In the genomic region with DNA sequence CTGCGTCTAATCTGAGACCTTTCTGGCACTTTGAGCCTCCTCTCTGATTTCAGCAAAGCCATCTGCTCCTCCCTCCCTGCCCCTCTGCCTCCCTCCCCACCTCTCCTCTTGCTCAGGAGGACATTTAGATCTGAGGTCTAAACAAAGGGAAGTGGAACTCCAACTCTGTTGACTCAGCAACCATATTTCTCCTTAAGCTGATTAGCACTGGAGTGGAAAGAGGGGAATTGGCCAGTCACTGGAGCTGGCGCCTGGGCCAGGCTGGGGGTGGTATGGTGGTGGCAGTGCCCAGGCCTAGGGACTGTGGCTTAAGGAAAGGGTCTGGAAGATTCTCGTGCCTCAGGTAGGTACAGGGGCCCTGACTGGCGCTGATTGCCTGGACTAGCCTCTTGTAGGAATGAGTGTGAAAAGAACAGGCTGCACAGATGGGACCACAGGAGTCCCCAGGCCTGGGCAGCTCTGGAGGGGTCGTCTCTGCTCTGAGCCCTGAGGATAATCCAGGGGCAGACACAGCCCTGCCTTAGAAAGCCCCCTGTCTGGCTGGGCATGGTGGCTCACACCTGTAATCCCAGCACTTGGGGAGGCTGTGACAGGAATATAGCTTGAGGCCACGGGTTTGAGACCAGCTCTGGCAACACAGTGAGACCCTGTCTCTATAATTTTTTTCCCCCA, we compare ENCODE assay signal across 8 cellular contexts. TPM values are rescaled to one million over a fixed set of nuclear protein-coding genes. Genes with fewer than 3 reads are reported as not detected.
DNase-seq lines count a peak whose midpoint lies in the region; ATAC-seq and TF ChIP-seq lines count a peak whose summit lies in the region.

No MANE protein-coding gene starts in this region.

- no peaks in the 10 kb centered on the region for H3K9me3 Mint-ChIP-seq in activated CD8-positive, alpha-beta T cell treated with anti-CD3 and anti-CD28 coated beads, Interleukin-2, amount 10 ng/mL, durations not matched to agents 7 days and 5 days (ENCODE audit: insufficient read depth)
- H3K9me3 Mint-ChIP-seq in naive thymus-derived CD4-positive, alpha-beta T cell: peaks cover 0 to 3% (median 0%) of the 10 kb centered on the region in 11 donors

- DNase-seq in D341Med (ENCODE audit: low spot score): peak; percentile 78
- DNase-seq in NCI-H2107 (lab: John Stamatoyannopoulos, UW): peak; percentile 81
- no peak for DNase-seq in activated CD8-positive, alpha-beta T cell treated with anti-CD3 and anti-CD28 coated beads, Interleukin-2, amount 10 ng/mL, durations not matched to agents 7 days and 5 days
- DNase-seq in naive thymus-derived CD4-positive, alpha-beta T cell: no peak
- DNase-seq in NCI-H748 treated with DMSO at 0.1 percent for 48 hours (lab: John Stamatoyannopoulos, UW): no peak
- no peak for DNase-seq in NCI-H1930 (lab: John Stamatoyannopoulos, UW)
- no peak for DNase-seq in GM13977 (ENCODE audit: low spot score)
- no peak for DNase-seq in RKO (ENCODE audit: low spot score)

- H3K4me3 ChIP-seq in naive thymus-derived CD4-positive, alpha-beta T cell (ENCODE audit: low read length): no peak overlapping the region

- no peaks in the 10 kb centered on the region for H3K9me3 ChIP-seq in naive thymus-derived CD4-positive, alpha-beta T cell (ENCODE audit: control insufficient read depth in 2 of 3, low read length in 3 of 3)

- no peaks in the 10 kb centered on the region for H3K27me3 Mint-ChIP-seq in activated CD8-positive, alpha-beta T cell treated with anti-CD3 and anti-CD28 coated beads, Interleukin-2, amount 10 ng/mL, durations not matched to agents 7 days and 5 days (ENCODE audit: low read depth)
- no peaks in the 10 kb centered on the region for H3K27me3 Mint-ChIP-seq in naive thymus-derived CD4-positive, alpha-beta T cell

- peaks cover 0 to 58% (median 7%) of the 10 kb centered on the region in 3 experiments for H3K36me3 ChIP-seq in naive thymus-derived CD4-positive, alpha-beta T cell (ENCODE audit: control insufficient read depth in 2 of 3, insufficient read depth in 3 of 3, low read length in 3 of 3)

- H3K4me3 Mint-ChIP-seq in activated CD8-positive, alpha-beta T cell treated with anti-CD3 and anti-CD28 coated beads, Interleukin-2, amount 10 ng/mL, durations not matched to agents 7 days and 5 days: no peak overlapping the region
- no peak overlapping the region for H3K4me3 Mint-ChIP-seq in naive thymus-derived CD4-positive, alpha-beta T cell

- ATAC-seq in activated CD8-positive, alpha-beta T cell treated with anti-CD3 and anti-CD28 coated beads, Interleukin-2, amount 10 ng/mL, durations not matched to agents 7 days and 5 days: no peak
- ATAC-seq in naive thymus-derived CD4-positive, alpha-beta T cell: peak; percentile 54

- in situ Hi-C loops in GM13977 (cut with MboI; ENCODE audit: low pct_unique_long_range_greater_than_20kb, low sequenced_read_pairs, unreplicated experiment): no loop called here

- intact Hi-C loops in naive thymus-derived CD4-positive, alpha-beta T cell (cut with micrococcal nuclease): no loop called here

- H3K27me3 ChIP-seq in naive thymus-derived CD4-positive, alpha-beta T cell (ENCODE audit: control insufficient read depth in 2 of 2, insufficient read depth in 2 of 2, low read length in 2 of 2): no peaks in the 10 kb centered on the region

- peaks cover 57% of the 10 kb centered on the region for H3K36me3 Mint-ChIP-seq in activated CD8-positive, alpha-beta T cell treated with anti-CD3 and anti-CD28 coated beads, Interleukin-2, amount 10 ng/mL, durations not matched to agents 7 days and 5 days (ENCODE audit: low read depth)
- H3K36me3 Mint-ChIP-seq in naive thymus-derived CD4-positive, alpha-beta T cell: peaks cover 0 to 33% (median 21%) of the 10 kb centered on the region in 5 donors

- peaks cover 55% of the 10 kb centered on the region for H3K4me1 Mint-ChIP-seq in activated CD8-positive, alpha-beta T cell treated with anti-CD3 and anti-CD28 coated beads, Interleukin-2, amount 10 ng/mL, durations not matched to agents 7 days and 5 days (ENCODE audit: low read depth)
- H3K4me1 Mint-ChIP-seq in naive thymus-derived CD4-positive, alpha-beta T cell: peaks cover 11 to 66% (median 16%) of the 10 kb centered on the region in 7 donors

- H3K27ac Mint-ChIP-seq in activated CD8-positive, alpha-beta T cell treated with anti-CD3 and anti-CD28 coated beads, Interleukin-2, amount 10 ng/mL, durations not matched to agents 7 days and 5 days: peak overlapping the region; percentile 73
- H3K27ac Mint-ChIP-seq in naive thymus-derived CD4-positive, alpha-beta T cell: peak overlapping the region; percentile 4 to 87 (median 64)

- TF ChIP-seq CTCF in GM13977 (IDR thresholded peaks at IDR 0.05; ENCODE audit: extremely low read depth, insufficient read depth, missing control alignments): no peak

- POLR2A ChIA-PET in activated CD8-positive, alpha-beta T cell treated with anti-CD3 and anti-CD28 coated beads, Interleukin-2, amount 10 ng/mL, durations not matched to agents 7 days and 5 days (lab: Charles Lee): interaction anchor here (2.5 to 12.8 kb wide), 3 partner anchors 11 to 56 kb away, joined by 9 to 115 read pairs (median 39); partner anchors contain the start of genes INSRR, NTRK1 and SH2D2A
- POLR2A ChIA-PET in naive thymus-derived CD4-positive, alpha-beta T cell (lab: Charles Lee): interaction anchor here (1.1 kb wide), 1 partner anchor 34 kb away, joined by 3 read pairs; no protein-coding TSS in a partner anchor

- peak overlapping the region; percentile 7 for H3K27ac ChIP-seq in naive thymus-derived CD4-positive, alpha-beta T cell (ENCODE audit: low read depth, low read length)

- peaks cover 0 to 21% of the 10 kb centered on the region in 2 donors for H3K4me1 ChIP-seq in naive thymus-derived CD4-positive, alpha-beta T cell (ENCODE audit: control insufficient read depth in 2 of 2, insufficient read depth in 2 of 2, low read length in 2 of 2)

- CTCF ChIA-PET in activated CD8-positive, alpha-beta T cell treated with anti-CD3 and anti-CD28 coated beads, Interleukin-2, amount 10 ng/mL, durations not matched to agents 7 days and 5 days (lab: Charles Lee): interaction anchor here (1.1 to 14.1 kb wide), 3 partner anchors 8 to 55 kb away, joined by 4 to 304 read pairs (median 5); partner anchors contain the start of genes INSRR and NTRK1
- CTCF ChIA-PET in naive thymus-derived CD4-positive, alpha-beta T cell (lab: Charles Lee): interaction anchor here (0.6 to 1.3 kb wide), 3 partner anchors 9 to 87 kb away, joined by 3 read pairs; partner anchors contain the start of gene NTRK1

RNA-seq across cellular contexts. Expression of gene SH2D2A, which starts 11.9 kb away (rescaled TPM):
- total RNA-seq in activated CD8-positive, alpha-beta T cell treated with anti-CD3 and anti-CD28 coated beads, Interleukin-2, amount 10 ng/mL, durations not matched to agents 7 days and 5 days: 10 to 100 TPM; 84.0 to 86.7 TPM
- total RNA-seq in naive thymus-derived CD4-positive, alpha-beta T cell: 100 to 1,000 TPM in 1 of 5 experiments, 10 to 100 TPM in 4; 14.7 to 164 (median 54.3) TPM
- polyA plus RNA-seq in naive thymus-derived CD4-positive, alpha-beta T cell: 10 to 100 TPM; 12.7 to 15.7 TPM

RNA-seq across cellular contexts. Expression of gene PRCC, which starts 37.4 kb away (rescaled TPM):
- 10 to 100 TPM; 71.9 to 75.5 TPM for total RNA-seq in activated CD8-positive, alpha-beta T cell treated with anti-CD3 and anti-CD28 coated beads, Interleukin-2, amount 10 ng/mL, durations not matched to agents 7 days and 5 days
- total RNA-seq in naive thymus-derived CD4-positive, alpha-beta T cell: 10 to 100 TPM; 53.2 to 88.9 (median 61.7) TPM
- 10 to 100 TPM; 40.9 to 60.8 TPM for polyA plus RNA-seq in naive thymus-derived CD4-positive, alpha-beta T cell

RNA-seq across cellular contexts. Expression of gene HDGF, which starts 53.2 kb away (rescaled TPM):
- total RNA-seq in activated CD8-positive, alpha-beta T cell treated with anti-CD3 and anti-CD28 coated beads, Interleukin-2, amount 10 ng/mL, durations not matched to agents 7 days and 5 days: 100 to 1,000 TPM; 261 to 264 TPM
- 100 to 1,000 TPM in 1 of 5 experiments, 10 to 100 TPM in 4; 64.1 to 224 (median 91.2) TPM for total RNA-seq in naive thymus-derived CD4-positive, alpha-beta T cell
- 10 to 100 TPM; 25.0 to 39.3 TPM for polyA plus RNA-seq in naive thymus-derived CD4-positive, alpha-beta T cell

RNA-seq across cellular contexts. Expression of gene INSRR, which starts 54.2 kb away (rescaled TPM):
- total RNA-seq in activated CD8-positive, alpha-beta T cell treated with anti-CD3 and anti-CD28 coated beads, Interleukin-2, amount 10 ng/mL, durations not matched to agents 7 days and 5 days: under 1 TPM; 0.21 TPM
- under 1 TPM in 1 of 5 experiments, not detected in 4; 0.63 TPM for total RNA-seq in naive thymus-derived CD4-positive, alpha-beta T cell
- polyA plus RNA-seq in naive thymus-derived CD4-positive, alpha-beta T cell: not detected

RNA-seq across cellular contexts. Expression of gene NTRK1, which starts 56.0 kb away (rescaled TPM):
- 1 to 10 TPM; 9.9 TPM for total RNA-seq in activated CD8-positive, alpha-beta T cell treated with anti-CD3 and anti-CD28 coated beads, Interleukin-2, amount 10 ng/mL, durations not matched to agents 7 days and 5 days
- 10 to 100 TPM in 1 of 5 experiments, 1 to 10 TPM in 2, not detected in 2; 3.2 to 17.3 (median 3.3) TPM for total RNA-seq in naive thymus-derived CD4-positive, alpha-beta T cell
- under 1 TPM in 1 of 2 donors, not detected in 1; 0.09 TPM for polyA plus RNA-seq in naive thymus-derived CD4-positive, alpha-beta T cell

Comparison
In these comparisons a context has a peak if more than half of its experiments do, and no peak if none do; other contexts are left out.
1. DNase-seq: peak in D341Med (single experiment) and NCI-H2107 (single experiment); none in activated CD8-positive, alpha-beta T cell treated with anti-CD3 and anti-CD28 coated beads, Interleukin-2, amount 10 ng/mL, durations not matched to agents 7 days and 5 days (single experiment), naive thymus-derived CD4-positive, alpha-beta T cell (0 of 9), NCI-H748 treated with DMSO at 0.1 percent for 48 hours (single experiment), NCI-H1930 (0 of 2), GM13977 (single experiment) and RKO (single experiment).